Comparison of ENCODE assay signal across 18 cellular contexts in genomic region chr11:100887659-100888058, GRCh38.
"Had no signal": no experiment of that assay in that cellular context is flagged by ENCODE, and none has a peak within 500 bp of the region (broad histone marks: within the 10 kb centered on the region; RNA-seq: fewer than 3 reads in every experiment).

No MANE protein-coding gene starts in this region.

- H3K4me3 ChIP-seq: coronary artery, left lung, psoas muscle, sigmoid colon, stomach, thyroid gland had no signal

- H3K79me2 ChIP-seq: parathyroid adenoma had no signal

- H3K4me3 Mint-ChIP-seq: effector memory CD8-positive, alpha-beta T cell; naive B cell; stimulated activated effector memory CD8-positive, alpha-beta T cell treated with anti-CD3 and anti-CD28 coated beads, Interleukin-12 subunit alpha, Interleukin-12 subunit beta, amount 100 ng/mL, for 72 hours had no signal

- H3K27ac ChIP-seq: coronary artery, left lung, neutrophil, parathyroid adenoma, psoas muscle, sigmoid colon, stomach, thyroid gland had no signal

- H3K36me3 Mint-ChIP-seq: naive B cell; stimulated activated effector memory CD8-positive, alpha-beta T cell treated with anti-CD3 and anti-CD28 coated beads, Interleukin-12 subunit alpha, Interleukin-12 subunit beta, amount 100 ng/mL, for 72 hours had no signal

- H3K27me3 Mint-ChIP-seq: effector memory CD8-positive, alpha-beta T cell; naive B cell had no signal

- H3K9me3 ChIP-seq: left lung, neutrophil, psoas muscle, sigmoid colon, stomach, thyroid gland had no signal

- H3K27ac Mint-ChIP-seq: effector memory CD8-positive, alpha-beta T cell; naive B cell; stimulated activated effector memory CD8-positive, alpha-beta T cell treated with anti-CD3 and anti-CD28 coated beads, Interleukin-12 subunit alpha, Interleukin-12 subunit beta, amount 100 ng/mL, for 72 hours had no signal

- H2AFZ ChIP-seq: parathyroid adenoma had no signal

- DNase-seq: effector memory CD8-positive, alpha-beta T cell; head of caudate nucleus; kidney; left lung; naive B cell; psoas muscle; right cardiac atrium; sigmoid colon; stimulated activated CD4-positive, alpha-beta T cell treated with anti-CD3 and anti-CD28 coated beads, Interleukin-2, amount 100 ng/mL, for 24 hours; stimulated activated CD4-positive, alpha-beta T cell treated with anti-CD3 and anti-CD28 coated beads, Interleukin-4, amount 100 ng/mL, for 24 hours; stimulated activated naive CD4-positive, alpha-beta T cell treated with Interleukin-2 at 50 U/mL for 16 hours; stomach; thyroid gland; trophoblast cell had no signal

- H3K27me3 ChIP-seq: left lung, neutrophil, sigmoid colon, stomach, thyroid gland had no signal

- H3K9ac ChIP-seq: parathyroid adenoma had no signal

- H3K9me3 Mint-ChIP-seq: naive B cell had no signal

- H3K36me3 ChIP-seq: left lung, neutrophil, sigmoid colon, stomach, thyroid gland had no signal

- H3K4me1 Mint-ChIP-seq: naive B cell; stimulated activated effector memory CD8-positive, alpha-beta T cell treated with anti-CD3 and anti-CD28 coated beads, Interleukin-12 subunit alpha, Interleukin-12 subunit beta, amount 100 ng/mL, for 72 hours had no signal

- H3K4me1 ChIP-seq: left lung, parathyroid adenoma, psoas muscle, thyroid gland had no signal

- ATAC-seq: effector memory CD8-positive, alpha-beta T cell; left lung; psoas muscle; right cardiac atrium; stimulated activated effector memory CD8-positive, alpha-beta T cell treated with anti-CD3 and anti-CD28 coated beads, Interleukin-12 subunit alpha, Interleukin-12 subunit beta, amount 100 ng/mL, for 72 hours had no signal
